Comparison of ENCODE assay signal across 29 cellular contexts in genomic region chr5:175541264-175541663, GRCh38.
"Had no signal": no experiment of that assay in that cellular context is flagged by ENCODE, and none has a peak within 500 bp of the region (broad histone marks: within the 10 kb centered on the region; RNA-seq: fewer than 3 reads in every experiment).

No MANE protein-coding gene starts in this region.

- H3K27ac Mint-ChIP-seq: stimulated activated effector memory CD8-positive, alpha-beta T cell treated with anti-CD3 and anti-CD28 coated beads, Interleukin-12 subunit alpha, Interleukin-12 subunit beta, amount 100 ng/mL, for 72 hours; stimulated activated memory B cell treated with anti-CD40 and anti-IgM and Interleukin-4, amounts not matched to agents 10 μg/mL and 1 μg/mL and 100 μg/mL, for 72 hours; stimulated activated naive B cell treated with anti-CD40 and anti-IgM and Interleukin-4, amounts not matched to agents 10 μg/mL and 1 μg/mL and 100 μg/mL, for 72 hours; type B pancreatic cell had no signal

- H3K27ac ChIP-seq: stomach, suprapubic skin, testis, thoracic aorta, thyroid gland, tibial artery, tibial nerve, transverse colon, upper lobe of left lung, upper lobe of right lung, uterus, vagina had no signal

- H3K4me3 ChIP-seq: stomach, suprapubic skin, testis, thoracic aorta, thyroid gland, tibial artery, tibial nerve, transverse colon, upper lobe of left lung, upper lobe of right lung, uterus, vagina had no signal

- H3K9me3 ChIP-seq: stomach, suprapubic skin, testis, thoracic aorta, thyroid gland, tibial artery, tibial nerve, transverse colon, upper lobe of left lung, upper lobe of right lung, uterus, vagina had no signal

- FAIRE-seq: urothelium cell line had no signal

- H3K27me3 Mint-ChIP-seq: stimulated activated naive CD8-positive, alpha-beta T cell treated with anti-CD3 and anti-CD28 coated beads, Interleukin-15, amount 100 ng/mL, for 72 hours; stimulated activated naive CD8-positive, alpha-beta T cell treated with anti-CD3 and anti-CD28 coated beads, Interleukin-15, Interleukin-2, amounts not matched to agents 100 ng/mL and 50 ng/mL, for 24 hours had no signal

- H3K4me3 Mint-ChIP-seq: stimulated activated effector memory CD8-positive, alpha-beta T cell treated with anti-CD3 and anti-CD28 coated beads, Interleukin-12 subunit alpha, Interleukin-12 subunit beta, amount 100 ng/mL, for 72 hours; stimulated activated memory B cell treated with anti-CD40 and anti-IgM and Interleukin-4, amounts not matched to agents 10 μg/mL and 1 μg/mL and 100 μg/mL, for 72 hours; stimulated activated naive B cell treated with anti-CD40 and anti-IgM and Interleukin-4, amounts not matched to agents 10 μg/mL and 1 μg/mL and 100 μg/mL, for 72 hours; stimulated activated naive CD8-positive, alpha-beta T cell treated with anti-CD3 and anti-CD28 coated beads, Interleukin-15, Interleukin-2, amounts not matched to agents 100 ng/mL and 50 ng/mL, for 24 hours; type B pancreatic cell had no signal

- H3K4me1 ChIP-seq: suprapubic skin, testis, thyroid gland, tibial nerve, transverse colon, upper lobe of left lung, upper lobe of right lung, uterus, vagina had no signal

- H3K36me3 ChIP-seq: stomach, suprapubic skin, thoracic aorta, thyroid gland, tibial artery, tibial nerve, transverse colon, upper lobe of left lung, upper lobe of right lung, uterus, vagina had no signal

- H3K27me3 ChIP-seq: stomach, testis, thyroid gland, tibial artery, tibial nerve, upper lobe of left lung, uterus, vagina had no signal

- H3K36me3 Mint-ChIP-seq: stimulated activated effector memory CD8-positive, alpha-beta T cell treated with anti-CD3 and anti-CD28 coated beads, Interleukin-12 subunit alpha, Interleukin-12 subunit beta, amount 100 ng/mL, for 72 hours; stimulated activated memory B cell treated with anti-CD40 and anti-IgM and Interleukin-4, amounts not matched to agents 10 μg/mL and 1 μg/mL and 100 μg/mL, for 72 hours; stimulated activated naive B cell treated with anti-CD40 and anti-IgM and Interleukin-4, amounts not matched to agents 10 μg/mL and 1 μg/mL and 100 μg/mL, for 72 hours; type B pancreatic cell had no signal

- H3K4me1 Mint-ChIP-seq: stimulated activated memory B cell treated with anti-CD40 and anti-IgM and Interleukin-4, amounts not matched to agents 10 μg/mL and 1 μg/mL and 100 μg/mL, for 72 hours; stimulated activated naive B cell treated with anti-CD40 and anti-IgM and Interleukin-4, amounts not matched to agents 10 μg/mL and 1 μg/mL and 100 μg/mL, for 72 hours had no signal

- H3K9me3 Mint-ChIP-seq: stimulated activated effector memory CD8-positive, alpha-beta T cell treated with anti-CD3 and anti-CD28 coated beads, Interleukin-12 subunit alpha, Interleukin-12 subunit beta, amount 100 ng/mL, for 72 hours; stimulated activated memory B cell treated with anti-CD40 and anti-IgM and Interleukin-4, amounts not matched to agents 10 μg/mL and 1 μg/mL and 100 μg/mL, for 72 hours; type B pancreatic cell had no signal

- DNase-seq: stimulated activated CD4-positive, alpha-beta T cell treated with anti-CD3 and anti-CD28 coated beads, Interleukin-2, amount 100 ng/mL, for 48 hours; stimulated activated CD4-positive, alpha-beta T cell treated with anti-CD3 and anti-CD28 coated beads, Interleukin-4, amount 100 ng/mL, for 1 hour; stimulated activated CD4-positive, alpha-beta T cell treated with anti-CD3 and anti-CD28 coated beads, Interleukin-4, amount 100 ng/mL, for 24 hours; stimulated activated CD4-positive, alpha-beta T cell treated with anti-CD3 and anti-CD28 coated beads, Interleukin-4, amount 100 ng/mL, for 4 hours; stimulated activated CD8-positive, alpha-beta memory T cell treated with anti-CD3 and anti-CD28 coated beads, Interleukin-4, amount 100 ng/mL, for 48 hours; stimulated activated naive B cell treated with anti-CD40 and anti-IgM and Interleukin-4, amounts not matched to agents 10 μg/mL and 1 μg/mL and 100 μg/mL, for 72 hours; stimulated activated naive CD4-positive, alpha-beta T cell; stimulated activated naive CD4-positive, alpha-beta T cell treated with Interleukin-2 at 50 U/mL for 16 hours; stimulated activated naive CD8-positive, alpha-beta T cell treated with anti-CD3 and anti-CD28 coated beads, Interleukin-15, amount 100 ng/mL, for 72 hours; stimulated activated naive CD8-positive, alpha-beta T cell treated with anti-CD3 and anti-CD28 coated beads, Interleukin-15, Interleukin-2, amounts not matched to agents 100 U/mL and 50 U/mL, for 24 hours; stomach; substantia nigra; testis; thyroid gland; tibial artery; transverse colon; trophoblast cell; upper lobe of right lung; uterus had no signal
